In genomic region chr13:41563501-41564001, GRCh38 we compare ENCODE assay signal across 13 cellular contexts.
DNase-seq lines count a peak whose midpoint lies in the region; ATAC-seq, FAIRE-seq and TF ChIP-seq lines count a peak whose summit lies in the region.
"Had no signal": no experiment of that assay in that cellular context is flagged by ENCODE, and none has a peak within 500 bp of the region (broad histone marks: within the 10 kb centered on the region; RNA-seq: fewer than 3 reads in every experiment).

No MANE protein-coding gene starts in this region.

- H3K4me1 ChIP-seq in smooth muscle cell (ENCODE audit: low read depth) (peaks cover 41% of the 10 kb centered on the region), GM23338 (ENCODE audit: insufficient read depth) (no peaks in the 10 kb centered on the region; the same call in 1 of the 2 replicates)

- no peak overlapping the region for H2AFZ ChIP-seq in smooth muscle cell (ENCODE audit: low read depth)
- no peak overlapping the region for H2AFZ ChIP-seq in GM23338

- H3F3A ChIP-seq in smooth muscle cell (ENCODE audit: low read depth) (peaks cover 7% of the 10 kb centered on the region), GM23338 (replicated peaks; ENCODE audit: low read depth) (no peaks in the 10 kb centered on the region)

- ATAC-seq in GM23338 = no peak
- ATAC-seq: activated CD4-positive, alpha-beta T cell treated with anti-CD3 and anti-CD28 coated beads for 36 hours; activated T-helper 17 cell treated with anti-CD3 and anti-CD28 coated beads, Interleukin-2, amount 50 U/mL, for 72 hours; gastrocnemius medialis; GM12878 had no signal

- H3K4me1 Mint-ChIP-seq in GM23338 = no peaks in the 10 kb centered on the region; the same call in 2 of the 3 replicates
- H3K4me1 Mint-ChIP-seq: activated T-helper 17 cell treated with anti-CD3 and anti-CD28 coated beads, Interleukin-2, amount 50 U/mL, for 72 hours had no signal

- no peak overlapping the region for H3K9ac ChIP-seq in smooth muscle cell (ENCODE audit: low read depth)

- H3K79me2 ChIP-seq in smooth muscle cell (ENCODE audit: low read depth) (no peaks in the 10 kb centered on the region), GM23338 (replicated peaks; ENCODE audit: insufficient read depth) (no peaks in the 10 kb centered on the region)

- H3K9me3 ChIP-seq in smooth muscle cell (replicated peaks; ENCODE audit: low read depth) = no peaks in the 10 kb centered on the region
- H3K9me3 ChIP-seq: gastrocnemius medialis had no signal

- H3K36me3 ChIP-seq in bronchial epithelial cell (ENCODE audit: control insufficient read depth, insufficient read depth, low read length) (no peaks in the 10 kb centered on the region), smooth muscle cell (ENCODE audit: low read depth) (no peaks in the 10 kb centered on the region), GM23338 (ENCODE audit: insufficient read depth) (no peaks in the 10 kb centered on the region)

- peak overlapping the region; percentile 54 for H3K27ac ChIP-seq in smooth muscle cell (ENCODE audit: low read depth)
- H3K27ac ChIP-seq in GM23338 (ENCODE audit: low read depth) = no peak overlapping the region

- H3K4me3 Mint-ChIP-seq in GM23338 = no peak overlapping the region
- H3K4me3 Mint-ChIP-seq: activated CD4-positive, alpha-beta T cell treated with anti-CD3 and anti-CD28 coated beads for 36 hours; activated T-helper 17 cell treated with anti-CD3 and anti-CD28 coated beads, Interleukin-2, amount 50 U/mL, for 72 hours had no signal

- H3K9me3 Mint-ChIP-seq in GM23338 = no peaks in the 10 kb centered on the region
- H3K9me3 Mint-ChIP-seq: activated T-helper 17 cell treated with anti-CD3 and anti-CD28 coated beads, Interleukin-2, amount 50 U/mL, for 72 hours had no signal

- H3K9me2 ChIP-seq in GM23338 (ENCODE audit: insufficient read depth) = peaks cover 6% of the 10 kb centered on the region; the same call in 1 of the 2 replicates

- no peak for FAIRE-seq in bronchial epithelial cell (lab: Jason Lieb, UNC)
- FAIRE-seq: GM12878 had no signal

- H3K4me2 ChIP-seq in smooth muscle cell (peak overlapping the region; percentile 67), GM23338 (no peak overlapping the region)

- H3K27me3 ChIP-seq in bronchial epithelial cell (ENCODE audit: control insufficient read depth, insufficient read depth, low read length) = no peaks in the 10 kb centered on the region
- no peaks in the 10 kb centered on the region for H3K27me3 ChIP-seq in smooth muscle cell (ENCODE audit: low read depth)
- H3K27me3 ChIP-seq in GM23338 (ENCODE audit: insufficient read depth) = no peaks in the 10 kb centered on the region
- H3K27me3 ChIP-seq: gastrocnemius medialis had no signal

- H4K20me1 ChIP-seq in smooth muscle cell (ENCODE audit: low read depth) = no peaks in the 10 kb centered on the region
- H4K20me1 ChIP-seq in GM23338 (replicated peaks; ENCODE audit: insufficient read depth) = no peaks in the 10 kb centered on the region

- 33% methylated on average over 5 of the region's 5 CpGs for WGBS in smooth muscle cell (ENCODE audit: low lambda C conversion rate)

- no peaks in the 10 kb centered on the region for H3K27me3 Mint-ChIP-seq in GM23338 (ENCODE audit: insufficient read depth, low read depth, poor library complexity)
- H3K27me3 Mint-ChIP-seq: activated CD4-positive, alpha-beta T cell treated with anti-CD3 and anti-CD28 coated beads for 36 hours; activated T-helper 17 cell treated with anti-CD3 and anti-CD28 coated beads, Interleukin-2, amount 50 U/mL, for 72 hours had no signal

- TF ChIP-seq CTCF in bronchial epithelial cell (IDR thresholded peaks at IDR 0.05; ENCODE audit: insufficient read depth, low read length, severe bottlenecking) (no peak), smooth muscle cell (IDR thresholded peaks at IDR 0.05; ENCODE audit: borderline replicate concordance, insufficient read depth, poor library complexity, severe bottlenecking) (no peak), GM23338 (conservative IDR thresholded peaks at IDR 0.05; ENCODE audit: low read depth in 2 of 2) (no peak)

- H3K36me3 Mint-ChIP-seq in GM23338 (ENCODE audit: low read depth) = no peaks in the 10 kb centered on the region

- no peak overlapping the region for H3K4me3 ChIP-seq in bronchial epithelial cell (ENCODE audit: low read depth, low read length)
- no peak overlapping the region for H3K4me3 ChIP-seq in smooth muscle cell
- H3K4me3 ChIP-seq in GM23338 = no peak overlapping the region
- H3K4me3 ChIP-seq: gastrocnemius medialis, GM12878, lung had no signal

- peak; percentile 24 for DNase-seq in NCI-H2227 treated with DMSO at 0.1 percent for 48 hours (lab: John Stamatoyannopoulos, UW)
- peak; percentile 29 for DNase-seq in bronchial epithelial cell (ENCODE audit: low read depth)
- peak; percentile 91 for DNase-seq in iris pigment epithelial cell (ENCODE audit: low read depth)
- no peak for DNase-seq in smooth muscle cell (lab: John Stamatoyannopoulos, UW; ENCODE audit: unreplicated experiment)
- DNase-seq in GM23338 (ENCODE audit: low spot score) = no peak
- DNase-seq in COLO829 (ENCODE audit: low spot score) = no peak
- DNase-seq in activated CD4-positive, alpha-beta T cell treated with anti-CD3 and anti-CD28 coated beads, Interleukin-2, amount 50 U/mL, for 1 hour = no peak
- no peak for DNase-seq in activated naive CD4-positive, alpha-beta T cell (lab: John Stamatoyannopoulos, UW)
- DNase-seq: activated CD4-positive, alpha-beta T cell treated with anti-CD3 and anti-CD28 coated beads for 36 hours; gastrocnemius medialis had no signal

- no peak overlapping the region for H3K27ac Mint-ChIP-seq in GM23338
- H3K27ac Mint-ChIP-seq: activated CD4-positive, alpha-beta T cell treated with anti-CD3 and anti-CD28 coated beads for 36 hours; activated T-helper 17 cell treated with anti-CD3 and anti-CD28 coated beads, Interleukin-2, amount 50 U/mL, for 72 hours had no signal

TF ChIP-seq in GM23338, 12 proteins besides CTCF, POLR2A, EP300 and RAD21 (continues in another document):
- TF ChIP-seq CREB1 (CRISPR knock-in tag; IDR thresholded peaks at IDR 0.05; ENCODE audit: low read depth) = no peak
- TF ChIP-seq ZNF331 (CRISPR knock-in tag; IDR thresholded peaks at IDR 0.05; ENCODE audit: low read depth) = no peak
- TF ChIP-seq ZNF462 (CRISPR knock-in tag; IDR thresholded peaks at IDR 0.05) = no peak
- TF ChIP-seq EZH2phosphoT487 (IDR thresholded peaks at IDR 0.05; ENCODE audit: unreplicated experiment) = no peak
- no peak for TF ChIP-seq POLR2AphosphoS5 (IDR thresholded peaks at IDR 0.05; ENCODE audit: low read depth)
- no peak for TF ChIP-seq NANOG (IDR thresholded peaks at IDR 0.05; ENCODE audit: borderline replicate concordance)
- no peak for TF ChIP-seq JUNB (IDR thresholded peaks at IDR 0.05; ENCODE audit: unreplicated experiment)

Comparison
In these comparisons a context has a peak if more than half of its experiments do, and no peak if none do; other contexts are left out.
1. DNase-seq: peak in NCI-H2227 treated with DMSO at 0.1 percent for 48 hours (single experiment), bronchial epithelial cell (single experiment) and iris pigment epithelial cell (single experiment); none in smooth muscle cell (single experiment), GM23338 (single experiment), COLO829 (single experiment), activated CD4-positive, alpha-beta T cell treated with anti-CD3 and anti-CD28 coated beads, Interleukin-2, amount 50 U/mL, for 1 hour (single experiment) and activated naive CD4-positive, alpha-beta T cell (0 of 4).